Comparison of ENCODE assay signal across 15 cellular contexts in genomic region chr2:66084948-66085590, GRCh38.
DNase-seq lines count a peak whose midpoint lies in the region; ATAC-seq, FAIRE-seq and TF ChIP-seq lines count a peak whose summit lies in the region.
"Had no signal": no experiment of that assay in that cellular context is flagged by ENCODE, and none has a peak within 500 bp of the region (broad histone marks: within the 10 kb centered on the region; RNA-seq: fewer than 3 reads in every experiment).

No MANE protein-coding gene starts in this region.

- H2BK120ac ChIP-seq in mesenchymal stem cell (ENCODE audit: low read depth, low read length) = no peak overlapping the region

- DNase-seq in Daoy (ENCODE audit: low read depth) (peak; percentile 4), NCI-H345 (lab: John Stamatoyannopoulos, UW) (peak; percentile 72), GM12878 (ENCODE audit: low read depth, low spot score) (no peak), NCI-H187 treated with DMSO at 0.1 percent for 48 hours (lab: John Stamatoyannopoulos, UW) (no peak), mesenchymal stem cell (no peak)
- DNase-seq: CD8-positive, alpha-beta T cell; DMS79 treated with DMSO at 0.1 percent for 48 hours; NCI-H1105; NCI-H2029 treated with DMSO at 0.1 percent for 48 hours; NCI-H226; T-helper 9 cell had no signal

- intact Hi-C loops in GM12878 (cut with micrococcal nuclease; ENCODE audit: unreplicated experiment) = no loop called here

- H3K23ac ChIP-seq in mesenchymal stem cell (ENCODE audit: low read length in 2 of 2) = no peak overlapping the region

- SMC1A ChIA-PET in GM12878 (lab: Charles Lee; ENCODE audit: uncharacterized antibody, unreplicated experiment) = interaction anchor here (0.8 to 1.0 kb wide), 3 partner anchors 9 to 43 kb away, joined by 3 read pairs; no protein-coding TSS in a partner anchor

- no peaks in the 10 kb centered on the region for H3K79me2 ChIP-seq in GM12878 (ENCODE audit: control insufficient read depth, insufficient read depth, low read length)

- 2% methylated on average over 5 of the region's 9 CpGs for WGBS in GM12878 (ENCODE audit: insufficient coverage, insufficient replicate concordance, low lambda C conversion rate, missing lambda C conversion rate)
- WGBS in mesenchymal stem cell = 87% methylated on average over 4 of the region's 9 CpGs

- no peak for TF ChIP-seq EP300 in GM12878 (IDR thresholded peaks at IDR 0.05; ENCODE audit: borderline replicate concordance in 1 of 2, control insufficient read depth in 1 of 2, low read depth in 2 of 2, low read length in 2 of 2)

- H2BK5ac ChIP-seq in mesenchymal stem cell (ENCODE audit: low read depth, low read length, poor library complexity, severe bottlenecking) = no peak overlapping the region

- no peak overlapping the region for H3K18ac ChIP-seq in mesenchymal stem cell (ENCODE audit: low read depth in 1 of 2, low read length in 2 of 2)

- BruUV-seq in GM12878 (replicated peaks; lab: Mats Ljungman, UMichigan) = no TSS peak

- no peak overlapping the region for H3K4me2 ChIP-seq in GM12878 (ENCODE audit: control insufficient read depth, insufficient read depth)
- no peak overlapping the region for H3K4me2 ChIP-seq in mesenchymal stem cell (ENCODE audit: low read length, poor library complexity, severe bottlenecking)

- no peak overlapping the region for H2AFZ ChIP-seq in GM12878 (ENCODE audit: control insufficient read depth, low read depth, low read length)
- no peak overlapping the region for H2AFZ ChIP-seq in mesenchymal stem cell (ENCODE audit: low read depth, low read length)

- H4K91ac ChIP-seq in mesenchymal stem cell (ENCODE audit: low read length) = no peak overlapping the region

- no peaks in the 10 kb centered on the region for H4K20me1 ChIP-seq in GM12878 (ENCODE audit: control insufficient read depth, insufficient read depth)

- in situ Hi-C loops in GM12878 (cut with MboI) = no loop called here

- no peak overlapping the region for H3K14ac ChIP-seq in mesenchymal stem cell (ENCODE audit: low read length in 2 of 2)

- CTCF ChIA-PET in GM12878 (lab: Yijun Ruan, JAX) = no interaction called here

- no peak overlapping the region for H3K9ac ChIP-seq in GM12878 (ENCODE audit: control insufficient read depth, insufficient read depth, low read length)
- H3K9ac ChIP-seq in mesenchymal stem cell (ENCODE audit: low read length) = no peak overlapping the region

- H3K36me3 ChIP-seq in GM12878 (ENCODE audit: control insufficient read depth in 2 of 2, insufficient read depth in 2 of 2, low read length in 1 of 2) = no peaks in the 10 kb centered on the region
- H3K36me3 ChIP-seq in mesenchymal stem cell (ENCODE audit: control insufficient read depth in 1 of 2, insufficient read depth in 2 of 2, low read depth in 1 of 2, low read length in 2 of 2) = no peaks in the 10 kb centered on the region

- H3K27me3 ChIP-seq in GM12878 (replicated peaks in 1 of 2; ENCODE audit: control insufficient read depth in 2 of 2, insufficient read depth in 2 of 2, low read length in 1 of 2) (no peaks in the 10 kb centered on the region), mesenchymal stem cell (ENCODE audit: control insufficient read depth in 1 of 2, insufficient read depth in 1 of 2, low read length in 2 of 2) (no peaks in the 10 kb centered on the region)

- TF ChIP-seq CTCF in GM12878 (IDR thresholded peaks at IDR 0.05 in 2 of 3, conservative IDR thresholded peaks at IDR 0.05 in 1 of 3; ENCODE audit: control insufficient read depth in 2 of 3, extremely low read depth in 1 of 3, insufficient read depth in 1 of 3, low read depth in 3 of 3, low read length in 3 of 3) = no peak

- H3K9me3 ChIP-seq in GM12878 (replicated peaks; ENCODE audit: control insufficient read depth, insufficient read depth, low read length) (no peaks in the 10 kb centered on the region), mesenchymal stem cell (ENCODE audit: control insufficient read depth, low read length) (peaks cover 12% of the 10 kb centered on the region)

- H2BK15ac ChIP-seq in mesenchymal stem cell (ENCODE audit: low read depth, poor library complexity, severe bottlenecking) = no peak overlapping the region

- no peak overlapping the region for H2BK12ac ChIP-seq in mesenchymal stem cell (ENCODE audit: low read length in 2 of 2)

- no peak overlapping the region for H3K27ac ChIP-seq in GM12878 (ENCODE audit: control insufficient read depth, insufficient read depth)
- H3K27ac ChIP-seq in mesenchymal stem cell (ENCODE audit: low read length, poor library complexity, severe bottlenecking) = no peak overlapping the region

- no peaks in the 10 kb centered on the region for H3K79me1 ChIP-seq in mesenchymal stem cell (replicated peaks; ENCODE audit: low read length, poor library complexity, severe bottlenecking)

- TF ChIP-seq POLR2A in GM12878 (IDR thresholded peaks at IDR 0.05; ENCODE audit: low read depth, low read length) = no peak

- RAD21 ChIA-PET in GM12878 (lab: Charles Lee; ENCODE audit: unreplicated experiment) = no interaction called here

- H2AK5ac ChIP-seq in mesenchymal stem cell (ENCODE audit: low read length, severe bottlenecking) = no peak overlapping the region

- no peak overlapping the region for H3K4ac ChIP-seq in mesenchymal stem cell (ENCODE audit: low read depth in 1 of 2, low read length in 2 of 2)

- TF ChIP-seq RAD21 in GM12878 (IDR thresholded peaks at IDR 0.05; ENCODE audit: insufficient read depth, low read depth, low read length) = no peak

- POLR2A ChIA-PET in GM12878 (lab: Charles Lee) = no interaction called here

- ATAC-seq in HG03469 (IDR thresholded peaks at IDR 0.05; ENCODE audit: unreplicated experiment) = peak; percentile 54
- no peak for ATAC-seq in GM12878
- ATAC-seq in HG03520 (IDR thresholded peaks at IDR 0.05; ENCODE audit: unreplicated experiment) = no peak
- ATAC-seq: CD8-positive, alpha-beta T cell had no signal

- FAIRE-seq in GM12878 (lab: Jason Lieb, UNC) = no peak
- FAIRE-seq: D721Med, H1 had no signal

- no peak overlapping the region for H4K8ac ChIP-seq in mesenchymal stem cell (ENCODE audit: low read length)

- H3K4me1 ChIP-seq in GM12878 (ENCODE audit: control insufficient read depth, insufficient read depth, low read length) (no peaks in the 10 kb centered on the region), mesenchymal stem cell (ENCODE audit: control insufficient read depth, insufficient read depth, low read depth, low read length) (no peaks in the 10 kb centered on the region)

- no peak overlapping the region for H3K4me3 ChIP-seq in GM12878
- H3K4me3 ChIP-seq in mesenchymal stem cell (ENCODE audit: insufficient read depth in 1 of 2, low read depth in 1 of 2, low read length in 2 of 2) = no peak overlapping the region

TF ChIP-seq in GM12878, 131 proteins besides CTCF, POLR2A, EP300 and RAD21:
- peak; percentile 69; the same call in 1 of the 2 replicates for TF ChIP-seq SPI1 (IDR thresholded peaks at IDR 0.05; ENCODE audit: borderline replicate concordance, insufficient read depth, low read depth, low read length)
- 0 out of 2 replicates have a peak, but pooled peaks have one; percentile 10 for TF ChIP-seq YY1 (IDR thresholded peaks at IDR 0.05; ENCODE audit: low read depth, low read length)
- no peak for TF ChIP-seq MTA2 (IDR thresholded peaks at IDR 0.05; ENCODE audit: low read depth)
- TF ChIP-seq ZBTB4 (CRISPR knock-in tag; IDR thresholded peaks at IDR 0.05) = no peak
- TF ChIP-seq HCFC1 (IDR thresholded peaks at IDR 0.05; ENCODE audit: low read length) = no peak
- TF ChIP-seq CREM (IDR thresholded peaks at IDR 0.05; ENCODE audit: low read depth) = no peak
- TF ChIP-seq ZBED1 (IDR thresholded peaks at IDR 0.05; ENCODE audit: borderline replicate concordance) = no peak

Comparison
In these comparisons a context has a peak if more than half of its experiments do, and no peak if none do; other contexts are left out.
1. DNase-seq: peak in Daoy (single experiment) and NCI-H345 (single experiment); none in GM12878 (single experiment), NCI-H187 treated with DMSO at 0.1 percent for 48 hours (single experiment) and mesenchymal stem cell (single experiment).